ENCODE assay signal across 8 cellular contexts in the genomic region with DNA sequence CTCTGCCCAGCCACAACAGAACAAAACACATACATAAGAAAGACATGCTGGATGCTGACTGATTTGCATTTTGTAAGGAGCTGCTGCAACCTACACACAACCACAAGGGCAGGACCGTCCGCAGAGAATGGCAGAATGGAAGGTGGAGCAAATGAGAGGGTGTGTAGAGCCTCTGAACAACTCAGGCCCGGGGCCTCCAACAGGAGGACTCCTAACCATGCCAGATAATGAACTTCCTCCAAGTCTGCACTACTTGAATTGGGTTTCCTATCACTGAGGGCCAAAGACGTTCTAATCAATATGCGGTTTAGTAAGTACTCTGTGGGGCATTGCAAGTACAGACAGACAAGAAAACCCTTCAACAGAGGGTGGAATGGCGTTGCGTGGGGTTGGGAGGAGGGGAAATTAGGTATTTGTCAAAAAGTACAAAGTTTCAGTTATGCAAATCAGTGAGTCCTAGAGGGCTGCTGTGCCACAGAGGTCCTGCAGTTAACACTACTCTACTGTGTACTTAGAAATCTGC. TPM values are rescaled to one million over a fixed set of nuclear protein-coding genes. Genes with fewer than 3 reads are reported as not detected.
DNase-seq lines count a peak whose midpoint lies in the region; ATAC-seq and TF ChIP-seq lines count a peak whose summit lies in the region.

No MANE protein-coding gene starts in this region.

- no peak overlapping the region for H2BK15ac ChIP-seq in mesendoderm (replicated peaks; ENCODE audit: low read depth)

- DNase-seq in mesendoderm = peak; percentile 70
- DNase-seq in transverse colon = no peak
- no peak for DNase-seq in mammary epithelial cell
- DNase-seq in GM23248 = no peak
- DNase-seq in NCI-H1694 (lab: John Stamatoyannopoulos, UW) = no peak

- no peak overlapping the region for H3K9ac ChIP-seq in HUES6 (ENCODE audit: low read length)
- H3K9ac ChIP-seq in mesendoderm (ENCODE audit: low read length) = no peak overlapping the region
- no peak overlapping the region for H3K9ac ChIP-seq in mammary epithelial cell (ENCODE audit: insufficient read depth, low read length)
- H3K9ac ChIP-seq in GM23248 = no peak overlapping the region

- peak; percentile 73 for ATAC-seq in GM18858 (IDR thresholded peaks at IDR 0.05; ENCODE audit: unreplicated experiment)
- ATAC-seq in GM21723 (IDR thresholded peaks at IDR 0.05; ENCODE audit: unreplicated experiment) = peak; percentile 83

- peaks cover 10% of the 10 kb centered on the region for H4K20me1 ChIP-seq in mammary epithelial cell (ENCODE audit: insufficient read depth, low read length)
- peaks cover 28% of the 10 kb centered on the region; the same call in 1 of the 2 replicates for H4K20me1 ChIP-seq in GM23248 (ENCODE audit: insufficient read depth)

- H3K4me3 ChIP-seq in HUES6 (ENCODE audit: low read depth, low read length) (peak overlapping the region; percentile 30; the same call in 1 of the 2 replicates), mesendoderm (ENCODE audit: low read length) (no peak overlapping the region), transverse colon (no peak overlapping the region), mammary epithelial cell (replicated peaks in 1 of 3; ENCODE audit: insufficient read depth in 1 of 3, low read depth in 2 of 3, low read length in 3 of 3) (no peak overlapping the region), GM23248 (no peak overlapping the region)

- dilution Hi-C loops in mammary epithelial cell (cut with HindIII; ENCODE audit: low sequenced_read_pairs) = no loop called here

- peaks cover 47% of the 10 kb centered on the region for H3K79me1 ChIP-seq in mesendoderm (ENCODE audit: low read length)

- H4K8ac ChIP-seq in mesendoderm (ENCODE audit: low read depth, low read length) = no peak overlapping the region

- no peaks in the 10 kb centered on the region for H3K36me3 ChIP-seq in HUES6 (ENCODE audit: control insufficient read depth, insufficient read depth, low read length)
- no peaks in the 10 kb centered on the region for H3K36me3 ChIP-seq in mesendoderm (ENCODE audit: control insufficient read depth, insufficient read depth, low read length)
- H3K36me3 ChIP-seq in transverse colon = no peaks in the 10 kb centered on the region
- no peaks in the 10 kb centered on the region for H3K36me3 ChIP-seq in mammary epithelial cell (ENCODE audit: insufficient read depth, low read length)
- no peaks in the 10 kb centered on the region for H3K36me3 ChIP-seq in GM23248 (ENCODE audit: low read depth)

- TF ChIP-seq POLR2A in transverse colon (IDR thresholded peaks at IDR 0.05) = no peak

- H3K9me2 ChIP-seq in GM23248 (ENCODE audit: insufficient read depth) = no peaks in the 10 kb centered on the region

- in situ Hi-C loops in transverse colon (cut with MboI; ENCODE audit: low pct_ligation_motif_present in 1 of 4, low pct_unique_long_range_greater_than_20kb in 1 of 4, low sequenced_read_pairs in 3 of 4) = no loop called here
- in situ Hi-C loops in mammary epithelial cell (cut with MboI; ENCODE audit: low sequenced_read_pairs in 2 of 2) = no loop called here
- in situ Hi-C loops in GM23248 (cut with MboI) = no loop called here

- H2AFZ ChIP-seq in mammary epithelial cell (ENCODE audit: low read depth, low read length) (no peak overlapping the region), GM23248 (no peak overlapping the region)

- no peak overlapping the region for H3K23ac ChIP-seq in mesendoderm (ENCODE audit: low read length)

- H3K9me3 ChIP-seq in HUES6 (ENCODE audit: control insufficient read depth, insufficient read depth, low read depth, low read length) (no peaks in the 10 kb centered on the region), transverse colon (no peaks in the 10 kb centered on the region), mammary epithelial cell (replicated peaks; ENCODE audit: insufficient read depth, low read length) (no peaks in the 10 kb centered on the region), GM23248 (ENCODE audit: low read depth) (no peaks in the 10 kb centered on the region)

- no peak overlapping the region for H3K18ac ChIP-seq in mesendoderm (ENCODE audit: low read length)

- peaks cover 62% of the 10 kb centered on the region for H3K4me1 ChIP-seq in HUES6 (ENCODE audit: control insufficient read depth, insufficient read depth, low read length)
- peaks cover 14% of the 10 kb centered on the region for H3K4me1 ChIP-seq in mesendoderm (ENCODE audit: control insufficient read depth, low read depth, low read length)
- H3K4me1 ChIP-seq in transverse colon = peaks cover 16 to 36% (median 18%) of the 10 kb centered on the region in 4 donors
- no peaks in the 10 kb centered on the region for H3K4me1 ChIP-seq in mammary epithelial cell (ENCODE audit: insufficient read depth, low read length)
- H3K4me1 ChIP-seq in GM23248 (ENCODE audit: insufficient read depth) = peaks cover 17% of the 10 kb centered on the region

- H3K27me3 ChIP-seq in HUES6 (ENCODE audit: control insufficient read depth, insufficient read depth, low read length) (no peaks in the 10 kb centered on the region), mesendoderm (ENCODE audit: insufficient read depth, low read length, poor library complexity) (no peaks in the 10 kb centered on the region), transverse colon (no peaks in the 10 kb centered on the region), mammary epithelial cell (ENCODE audit: insufficient read depth, low read length) (no peaks in the 10 kb centered on the region), GM23248 (replicated peaks; ENCODE audit: insufficient read depth) (no peaks in the 10 kb centered on the region)

- no peak overlapping the region for H3K4ac ChIP-seq in mesendoderm (ENCODE audit: low read depth, low read length)

- H2BK120ac ChIP-seq in mesendoderm (ENCODE audit: low read depth, low read length) = no peak overlapping the region

- H2AK5ac ChIP-seq in mesendoderm (ENCODE audit: low read length) = no peak overlapping the region

- no CpG with 5 or more reads among the region's 7 CpGs for WGBS in mesendoderm (ENCODE audit: extremely low coverage, insufficient coverage, low lambda C conversion rate)
- WGBS in transverse colon (ENCODE audit: low coverage in 1 of 2), 2 donors = 62 to 67% methylated on average over 5 to 7 of the region's 7 CpGs
- WGBS in mammary epithelial cell (ENCODE audit: low coverage, missing lambda C conversion rate) = 95% methylated on average over 6 of the region's 7 CpGs
- 89 to 95% methylated on average over 7 of the region's 7 CpGs for WGBS in GM23248 (ENCODE audit: low coverage in 1 of 2, low lambda C conversion rate in 2 of 2, missing lambda C conversion rate in 2 of 2), 2 experiments

- CTCF ChIA-PET in mammary epithelial cell (lab: Charles Lee; ENCODE audit: low non-redundant PET) = interaction anchor here (0.7 kb wide), 1 partner anchor 19 kb away, joined by 3 read pairs; no protein-coding TSS in a partner anchor

- no peak for TF ChIP-seq EP300 in transverse colon (IDR thresholded peaks at IDR 0.05; ENCODE audit: low read depth)

- peaks cover 66% of the 10 kb centered on the region for H3K79me2 ChIP-seq in mesendoderm (ENCODE audit: control insufficient read depth, insufficient read depth, low read length)
- H3K79me2 ChIP-seq in mammary epithelial cell (ENCODE audit: insufficient read depth, low read length) = peaks cover 99% of the 10 kb centered on the region
- peaks cover 100% of the 10 kb centered on the region for H3K79me2 ChIP-seq in GM23248 (ENCODE audit: insufficient read depth)

- TF ChIP-seq CTCF in transverse colon (IDR thresholded peaks at IDR 0.05) (no peak), mammary epithelial cell (conservative IDR thresholded peaks at IDR 0.05 in 1 of 2, IDR thresholded peaks at IDR 0.05 in 1 of 2; ENCODE audit: extremely low read depth in 1 of 2, insufficient read depth in 1 of 2, low read depth in 1 of 2, low read length in 2 of 2) (no peak)

- intact Hi-C loops in transverse colon (cut with DNase I; ENCODE audit: low total_unique reads) (no loop called here), mammary epithelial cell (cut with micrococcal nuclease) (no loop called here)

- no peak overlapping the region for H4K5ac ChIP-seq in mesendoderm (ENCODE audit: low read length)

- no peak overlapping the region for H3K56ac ChIP-seq in mesendoderm (ENCODE audit: low read length)

- no peak overlapping the region for H2BK5ac ChIP-seq in mesendoderm (ENCODE audit: low read length)

- H3K4me2 ChIP-seq in mesendoderm (ENCODE audit: low read length) (no peak overlapping the region), mammary epithelial cell (ENCODE audit: insufficient read depth, low read depth, low read length) (no peak overlapping the region), GM23248 (ENCODE audit: unreplicated experiment) (no peak overlapping the region)

- no peak overlapping the region for H3K27ac ChIP-seq in HUES6 (ENCODE audit: low read depth, low read length)
- H3K27ac ChIP-seq in mesendoderm (ENCODE audit: low read depth, low read length) = no peak overlapping the region
- H3K27ac ChIP-seq in transverse colon = peak overlapping the region in 2 of 4 donors; percentile 28 to 42
- no peak overlapping the region for H3K27ac ChIP-seq in mammary epithelial cell (ENCODE audit: insufficient read depth, low read depth, low read length)
- no peak overlapping the region for H3K27ac ChIP-seq in GM23248

- no TSS peak for BruUV-seq in mammary epithelial cell (replicated peaks; lab: Mats Ljungman, UMichigan)

- peaks cover 4% of the 10 kb centered on the region; the same call in 1 of the 2 replicates for H3F3A ChIP-seq in GM23248 (ENCODE audit: insufficient read depth)

RNA-seq across cellular contexts. Expression of gene VOPP1, which starts 14.6 kb away (rescaled TPM):
- polyA plus RNA-seq in mesendoderm (2013, experiment 1 of 2) = 36.4 TPM
- polyA plus RNA-seq in mesendoderm (2013, experiment 2 of 2) = 36.7 TPM
- total RNA-seq in transverse colon (10 to 100 TPM; 22.1 to 79.2 (median 73.9) TPM), mammary epithelial cell (10 to 100 TPM; 43.2 to 65.3 TPM)
- polyA plus RNA-seq in mammary epithelial cell (52.1 TPM), GM23248 (2016; fragmentation: Nextera tagmentation; extraction: Ambion mirVana) (27.5 and 27.7 TPM in 2 replicates)
- 79.0 TPM for polyA minus RNA-seq in mammary epithelial cell
- total RNA-seq in GM23248 (2014; rRNA removed; shearing (Covaris generic)) = 86.5 and 106 TPM in 2 replicates
